7 cellular contexts compared by ENCODE assay signal in genomic region chr4:88158360-88159136, GRCh38. TPM values are rescaled to one million over a fixed set of nuclear protein-coding genes. Genes with fewer than 3 reads are reported as not detected.
DNase-seq lines count a peak whose midpoint lies in the region; FAIRE-seq and TF ChIP-seq lines count a peak whose summit lies in the region.

ABCG2 (minus strand) TSS chr4:88158639; CDS start chr4:88139995, 18,644 bp downstream.

- no peak for FAIRE-seq in GM12892 (lab: Jason Lieb, UNC)

- no peaks in the 10 kb centered on the region for H3K36me3 ChIP-seq in cardiac muscle cell

- peak within 1 kb of the TSS; percentile 35 for H3K4me3 ChIP-seq in cardiac muscle cell

- peaks cover 29% of the 10 kb centered on the region for H3K27me3 ChIP-seq in cardiac muscle cell

- H3K27me3 Mint-ChIP-seq in HFFc6 (ENCODE audit: insufficient read depth) = peaks cover 2% of the 10 kb centered on the region; the same call in 1 of the 2 replicates

- H3K36me3 Mint-ChIP-seq in HFFc6 (ENCODE audit: low read depth) = no peaks in the 10 kb centered on the region

- H3K9me3 Mint-ChIP-seq in HFFc6 = no peaks in the 10 kb centered on the region

- H3K27ac ChIP-seq in cardiac muscle cell = no peak within 1 kb of the TSS

- no peak for TF ChIP-seq POLR2A in GM12892 (IDR thresholded peaks at IDR 0.05; ENCODE audit: low read depth, low read length)

- H3K4me1 Mint-ChIP-seq in HFFc6 (ENCODE audit: low read depth) = peaks cover 12% of the 10 kb centered on the region

- TF ChIP-seq CTCF in HFFc6 (IDR thresholded peaks at IDR 0.05) (no peak), cardiac muscle cell (IDR thresholded peaks at IDR 0.05; ENCODE audit: low read depth, low read length) (no peak)

- no peaks in the 10 kb centered on the region for H3K4me1 ChIP-seq in cardiac muscle cell (ENCODE audit: low read depth)

- H3K9me3 ChIP-seq in cardiac muscle cell (ENCODE audit: low read depth) = no peaks in the 10 kb centered on the region

- peak within 1 kb of the TSS; percentile 86 for H3K4me3 Mint-ChIP-seq in HFFc6

- no peak within 1 kb of the TSS for H3K27ac Mint-ChIP-seq in HFFc6

- intact Hi-C loops in posterior vena cava (cut with DNase I) = no loop called here

- DNase-seq in GM12892 (ENCODE audit: insufficient read length) (peak; percentile 20), HFFc6 (peak; percentile 7), OCI-M1 (lab: John Stamatoyannopoulos, UW) (peak; percentile 57), cardiac muscle cell (ENCODE audit: low read depth in 1 of 2, low spot score in 1 of 2) (peak; percentile 33 to 49), posterior vena cava (ENCODE audit: low spot score) (peak; percentile 80), NCI-H146 (lab: John Stamatoyannopoulos, UW) (no peak)
- peak; percentile 36 for DNase-seq in activated naive CD4-positive, alpha-beta T cell treated with anti-CD3 and anti-CD28 coated beads, Interleukin-2, amount 50 U/mL, for 16 hours

RNA-seq across cellular contexts. Expression of gene ABCG2, which starts in this region (rescaled TPM):
- not detected for polyA plus RNA-seq in GM12892 (2012; ENCODE audit: missing spikeins)
- under 1 TPM; 0.10 to 0.33 (median 0.13) TPM for total RNA-seq in HFFc6 (2021; fragmentation: NEBNext Ultra II Directional; extraction: Animal tissue kit (Norgen Biotek cat#: 25700))
- total RNA-seq in cardiac muscle cell = 0.04 TPM in 1 of 2 replicates, not detected in the other
- polyA plus RNA-seq in cardiac muscle cell = not detected in 2 replicates
- 1 to 10 TPM; 1.6 to 3.4 TPM for total RNA-seq in posterior vena cava

Comparison
In these comparisons a context has a peak if more than half of its experiments do, and no peak if none do; other contexts are left out.
1. Peak in DNase-seq in HFFc6; RNA of the gene not detected or under 1 TPM.
2. Peak in DNase-seq and H3K4me3 ChIP-seq in cardiac muscle cell; RNA of the gene not detected or under 1 TPM.